In the genomic region with DNA sequence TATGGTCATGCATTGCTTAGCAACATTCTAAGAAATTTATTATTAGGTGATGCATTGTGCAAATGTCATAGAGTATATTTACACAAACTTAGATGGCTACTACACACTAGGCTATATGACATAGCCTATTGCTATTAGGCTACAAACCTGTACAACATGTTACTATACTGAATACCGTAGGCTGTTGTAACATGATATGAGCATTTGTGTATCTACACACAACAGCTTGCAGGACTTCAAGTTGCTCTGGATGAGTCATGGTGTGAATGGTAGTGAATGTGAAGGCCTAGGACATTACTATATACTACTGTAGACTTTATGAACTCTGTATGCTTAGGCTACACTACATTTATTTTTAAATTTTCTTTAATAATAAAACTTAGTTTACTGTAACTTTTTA, we compare ENCODE assay signal across 22 cellular contexts.
A peak's percentile ranks its signal among the peaks of the same experiment; 100 is the strongest.
DNase-seq lines count a peak whose midpoint lies in the region; ATAC-seq, FAIRE-seq and TF ChIP-seq lines count a peak whose summit lies in the region.
"Had no signal": no experiment of that assay in that cellular context is flagged by ENCODE, and none has a peak within 500 bp of the region (broad histone marks: within the 10 kb centered on the region; RNA-seq: fewer than 3 reads in every experiment).

No MANE protein-coding gene starts in this region.

- H3K9me3 ChIP-seq in astrocyte (ENCODE audit: insufficient read depth, low read depth, low read length) = peaks cover 14% of the 10 kb centered on the region
- H3K9me3 ChIP-seq: BE2C had no signal

- H3K4me3 Mint-ChIP-seq in astrocyte (ENCODE audit: unreplicated experiment) = no peak overlapping the region
- H3K4me3 Mint-ChIP-seq in activated T-helper 2 cell treated with anti-CD3 and anti-CD28 coated beads, Interferon-gamma antibody, Interleukin-2, Interleukin-4, amounts not matched to agents 10 μg/mL and 5 μg/mL and 100 μg/mL, durations not matched to agents 14 hours and 24 hours and 36 hours (ENCODE audit: low read depth) = no peak overlapping the region
- H3K4me3 Mint-ChIP-seq: brain had no signal

- H2AFZ ChIP-seq in astrocyte (ENCODE audit: low read depth, low read length) = no peak overlapping the region

- H3K4me1 ChIP-seq in astrocyte (ENCODE audit: insufficient read depth, low read length) = no peaks in the 10 kb centered on the region
- H3K4me1 ChIP-seq: BE2C had no signal

- H3K4me1 Mint-ChIP-seq in astrocyte (ENCODE audit: low read depth, unreplicated experiment) = peaks cover 3% of the 10 kb centered on the region
- H3K4me1 Mint-ChIP-seq in activated T-helper 2 cell treated with anti-CD3 and anti-CD28 coated beads, Interferon-gamma antibody, Interleukin-2, Interleukin-4, amounts not matched to agents 10 μg/mL and 5 μg/mL and 100 μg/mL, durations not matched to agents 14 hours and 24 hours and 36 hours (ENCODE audit: low read depth) = no peaks in the 10 kb centered on the region
- H3K4me1 Mint-ChIP-seq: brain had no signal

- ATAC-seq in GM19023 (IDR thresholded peaks at IDR 0.05; ENCODE audit: unreplicated experiment) (no peak), HG02610 (IDR thresholded peaks at IDR 0.05; ENCODE audit: unreplicated experiment) (no peak), HG02798 (IDR thresholded peaks at IDR 0.05; ENCODE audit: poor library complexity, unreplicated experiment) (no peak)
- ATAC-seq: heart right ventricle, left colon had no signal

- peak; percentile 63 for FAIRE-seq in astrocyte (lab: Jason Lieb, UNC)

- H3K27ac Mint-ChIP-seq in astrocyte (ENCODE audit: unreplicated experiment) = no peak overlapping the region
- no peak overlapping the region for H3K27ac Mint-ChIP-seq in activated T-helper 2 cell treated with anti-CD3 and anti-CD28 coated beads, Interferon-gamma antibody, Interleukin-2, Interleukin-4, amounts not matched to agents 10 μg/mL and 5 μg/mL and 100 μg/mL, durations not matched to agents 14 hours and 24 hours and 36 hours
- H3K27ac Mint-ChIP-seq: brain had no signal

- H3K9me3 Mint-ChIP-seq in astrocyte (ENCODE audit: unreplicated experiment) = peaks cover 20% of the 10 kb centered on the region
- H3K9me3 Mint-ChIP-seq in activated T-helper 2 cell treated with anti-CD3 and anti-CD28 coated beads, Interferon-gamma antibody, Interleukin-2, Interleukin-4, amounts not matched to agents 10 μg/mL and 5 μg/mL and 100 μg/mL, durations not matched to agents 14 hours and 24 hours and 36 hours = peaks cover 7% of the 10 kb centered on the region

- no peaks in the 10 kb centered on the region for H4K20me1 ChIP-seq in astrocyte (ENCODE audit: insufficient read depth, low read length)

- intact Hi-C loops in activated T-helper 2 cell treated with anti-CD3 and anti-CD28 coated beads, Interferon-gamma antibody, Interleukin-2, Interleukin-4, amounts not matched to agents 10 μg/mL and 5 μg/mL and 100 μg/mL, durations not matched to agents 14 hours and 24 hours and 36 hours (cut with micrococcal nuclease) = no loop called here

- no peaks in the 10 kb centered on the region for H3K79me2 ChIP-seq in astrocyte (ENCODE audit: insufficient read depth, low read length)

- no peaks in the 10 kb centered on the region for H3K36me3 ChIP-seq in astrocyte (ENCODE audit: insufficient read depth, low read length)
- H3K36me3 ChIP-seq: BE2C, heart right ventricle, thoracic aorta had no signal

- no peak overlapping the region for H3K4me2 ChIP-seq in astrocyte (ENCODE audit: low read length)

- no peaks in the 10 kb centered on the region for H3K27me3 Mint-ChIP-seq in astrocyte (ENCODE audit: low read depth, unreplicated experiment)
- peaks cover 23% of the 10 kb centered on the region for H3K27me3 Mint-ChIP-seq in activated T-helper 2 cell treated with anti-CD3 and anti-CD28 coated beads, Interferon-gamma antibody, Interleukin-2, Interleukin-4, amounts not matched to agents 10 μg/mL and 5 μg/mL and 100 μg/mL, durations not matched to agents 14 hours and 24 hours and 36 hours (ENCODE audit: low read depth)
- H3K27me3 Mint-ChIP-seq: brain had no signal

- H3K27me3 ChIP-seq in astrocyte (ENCODE audit: insufficient read depth, low read length) = no peaks in the 10 kb centered on the region
- H3K27me3 ChIP-seq: heart right ventricle had no signal

- TF ChIP-seq CTCF in astrocyte (IDR thresholded peaks at IDR 0.05; ENCODE audit: insufficient read depth, low read depth, low read length) = no peak

- no peak overlapping the region for H3K9ac ChIP-seq in astrocyte (ENCODE audit: low read length)

- DNase-seq in COLO668 (lab: John Stamatoyannopoulos, UW; ENCODE audit: unreplicated experiment) (peak; percentile 34), HT1080 (ENCODE audit: low read depth) (peak; percentile 71), astrocyte (ENCODE audit: low read depth) (peak; percentile 60), glomerular visceral epithelial cell (ENCODE audit: extremely low spot score) (peak; percentile 14)
- DNase-seq in activated T-helper 2 cell treated with anti-CD3 and anti-CD28 coated beads, Interferon-gamma antibody, Interleukin-2, Interleukin-4, amounts not matched to agents 10 μg/mL and 5 μg/mL and 100 μg/mL, durations not matched to agents 14 hours and 24 hours and 36 hours (ENCODE audit: low spot score) = no peak
- DNase-seq: activated CD8-positive, alpha-beta memory T cell treated with anti-CD3 and anti-CD28 coated beads for 24 hours; activated effector memory CD4-positive, alpha-beta T cell treated with anti-CD3 and anti-CD28 coated beads, Interleukin-2, amount 50 U/mL, for 16 hours; BE2C; DMS79 treated with DMSO at 0.1 percent for 48 hours; effector CD8-positive, alpha-beta T cell; heart right ventricle; Kasumi-1; left colon; NCI-H1694; NCI-H774; SHP77 treated with DMSO at 0.1 percent for 48 hours; stimulated activated CD8-positive, alpha-beta memory T cell treated with anti-CD3 and anti-CD28 coated beads, Interleukin-4, amount 100 ng/mL, for 48 hours had no signal

- H3K4me3 ChIP-seq in astrocyte (ENCODE audit: insufficient read depth, low read depth, low read length) = no peak overlapping the region
- H3K4me3 ChIP-seq: heart right ventricle, thoracic aorta had no signal

- no peaks in the 10 kb centered on the region for H3K36me3 Mint-ChIP-seq in astrocyte (ENCODE audit: low read depth, unreplicated experiment)
- H3K36me3 Mint-ChIP-seq in activated T-helper 2 cell treated with anti-CD3 and anti-CD28 coated beads, Interferon-gamma antibody, Interleukin-2, Interleukin-4, amounts not matched to agents 10 μg/mL and 5 μg/mL and 100 μg/mL, durations not matched to agents 14 hours and 24 hours and 36 hours (ENCODE audit: low read depth) = no peaks in the 10 kb centered on the region
- H3K36me3 Mint-ChIP-seq: brain had no signal

- H3K27ac ChIP-seq in astrocyte (ENCODE audit: low read depth, low read length) = no peak overlapping the region
- H3K27ac ChIP-seq: heart right ventricle, thoracic aorta had no signal
